ENCODE assay signal across 20 cellular contexts in genomic region chr2:148998831-148999200, GRCh38. TPM values are rescaled to one million over a fixed set of nuclear protein-coding genes. Genes with fewer than 3 reads are reported as not detected.
"Had no signal": no experiment of that assay in that cellular context is flagged by ENCODE, and none has a peak within 500 bp of the region (broad histone marks: within the 10 kb centered on the region; RNA-seq: fewer than 3 reads in every experiment).

No MANE protein-coding gene starts in this region.

- H3K4me3 ChIP-seq: heart right ventricle, left lung, pancreas, psoas muscle, right atrium auricular region, tibial artery had no signal

- H3K4me1 ChIP-seq: left lung, pancreas, psoas muscle had no signal

- DNase-seq: activated CD4-positive, alpha-beta T cell treated with anti-CD3 and anti-CD28 coated beads, Interleukin-2, amount 10 ng/mL, durations not matched to agents 7 days and 5 days; activated CD4-positive, CD25-positive, alpha-beta regulatory T cell treated with anti-CD3 and anti-CD28 coated beads, Interleukin-2, amount 50 U/mL, for 72 hours; activated CD8-positive, alpha-beta memory T cell treated with anti-CD3 and anti-CD28 coated beads, Interleukin-2, amount 10 ng/mL, durations not matched to agents 7 days and 5 days; activated CD8-positive, alpha-beta T cell treated with anti-CD3 and anti-CD28 coated beads for 36 hours; activated gamma-delta T cell treated with Interleukin-2 at 50 U/mL for 16 hours; activated T-cell treated with anti-CD3 and anti-CD28 coated beads for 4 hours; effector CD4-positive, alpha-beta T cell; kidney glomerular epithelial cell; left lung; naive thymus-derived CD8-positive, alpha-beta T cell; psoas muscle; stimulated activated CD4-positive, alpha-beta T cell treated with anti-CD3 and anti-CD28 coated beads, Interleukin-4, amount 100 ng/mL, for 24 hours; stimulated activated naive CD8-positive, alpha-beta T cell treated with anti-CD3 and anti-CD28 coated beads, Interleukin-15, Interleukin-2, amounts not matched to agents 100 U/mL and 50 U/mL, for 24 hours; T-cell; tibial artery had no signal

- H3K27me3 ChIP-seq: pancreas, right atrium auricular region had no signal

- H3K27ac ChIP-seq: heart right ventricle, left lung, pancreas, psoas muscle, right atrium auricular region, tibial artery, VCaP had no signal

- H3K9me3 ChIP-seq: heart right ventricle, left lung, pancreas, psoas muscle, right atrium auricular region, tibial artery had no signal

- ATAC-seq: activated CD8-positive, alpha-beta memory T cell treated with anti-CD3 and anti-CD28 coated beads, Interleukin-2, amount 10 ng/mL, durations not matched to agents 7 days and 5 days; activated CD8-positive, alpha-beta T cell treated with anti-CD3 and anti-CD28 coated beads for 36 hours; left lung; naive thymus-derived CD8-positive, alpha-beta T cell; pancreas; psoas muscle; stimulated activated naive CD8-positive, alpha-beta T cell treated with anti-CD3 and anti-CD28 coated beads, Interleukin-15, Interleukin-2, amounts not matched to agents 100 U/mL and 50 U/mL, for 24 hours; T-cell had no signal

- H3K36me3 ChIP-seq: heart right ventricle, left lung, pancreas, right atrium auricular region, tibial artery had no signal

RNA-seq across cellular contexts. Expression of gene LYPD6B, which starts 39.7 kb away (rescaled TPM):
- total RNA-seq: activated CD4-positive, alpha-beta T cell treated with anti-CD3 and anti-CD28 coated beads, Interleukin-2, amount 10 ng/mL, durations not matched to agents 7 days and 5 days; activated CD8-positive, alpha-beta memory T cell treated with anti-CD3 and anti-CD28 coated beads, Interleukin-2, amount 10 ng/mL, durations not matched to agents 7 days and 5 days; activated CD8-positive, alpha-beta T cell treated with anti-CD3 and anti-CD28 coated beads for 36 hours; lung microvascular endothelial cell; naive thymus-derived CD8-positive, alpha-beta T cell; psoas muscle; T-cell had no signal
- polyA plus RNA-seq: heart right ventricle; naive thymus-derived CD8-positive, alpha-beta T cell; psoas muscle had no signal
